In the genomic region with DNA sequence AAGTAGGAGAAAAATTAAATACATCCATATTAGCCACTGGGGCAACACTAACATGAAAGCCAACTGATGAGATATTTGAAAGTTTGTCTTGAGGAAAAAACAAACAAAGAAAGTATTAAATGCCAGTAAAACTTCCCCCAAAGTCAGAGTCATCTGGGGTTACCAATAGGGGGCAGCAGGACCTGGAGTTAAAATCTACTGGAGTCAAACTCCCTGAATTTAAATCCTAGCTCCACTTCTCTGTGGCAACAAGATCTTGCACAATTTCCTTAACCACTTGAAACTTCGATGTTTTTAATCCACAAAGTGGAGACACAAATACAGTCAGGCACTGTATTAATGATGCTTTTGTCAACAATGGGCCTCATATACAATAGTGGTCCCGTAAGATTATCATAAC, we compare ENCODE assay signal across 10 cellular contexts. TPM values are rescaled to one million over a fixed set of nuclear protein-coding genes. Genes with fewer than 3 reads are reported as not detected.
DNase-seq lines count a peak whose midpoint lies in the region; ATAC-seq and TF ChIP-seq lines count a peak whose summit lies in the region.
"Had no signal": no experiment of that assay in that cellular context is flagged by ENCODE, and none has a peak within 500 bp of the region (broad histone marks: within the 10 kb centered on the region; RNA-seq: fewer than 3 reads in every experiment).

No MANE protein-coding gene starts in this region.

- no peak overlapping the region for H3K4me3 ChIP-seq in hepatocyte

- no peaks in the 10 kb centered on the region for H3K36me3 ChIP-seq in hepatocyte (replicated peaks; ENCODE audit: insufficient read depth, low read depth)

- 86% methylated on average over 2 of the region's 2 CpGs for WGBS in hepatocyte (ENCODE audit: low lambda C conversion rate, missing lambda C conversion rate)

- TF ChIP-seq CTCF in hepatocyte (IDR thresholded peaks at IDR 0.05; ENCODE audit: poor library complexity): peak; percentile 12
- TF ChIP-seq CTCF in omental fat pad (IDR thresholded peaks at IDR 0.05): no peak

- no peak overlapping the region for H3K27ac ChIP-seq in hepatocyte

- no peaks in the 10 kb centered on the region for H3K27me3 ChIP-seq in hepatocyte

- ATAC-seq in SK-N-SH treated with all-trans-retinoic acid at 6 μM for 48 hours (peak; percentile 58; the same call in 2 of the 3 replicates), GM18517 (IDR thresholded peaks at IDR 0.05; ENCODE audit: unreplicated experiment) (no peak), HG02885 (IDR thresholded peaks at IDR 0.05; ENCODE audit: poor library complexity, unreplicated experiment) (no peak), omental fat pad (ENCODE audit: low FRiP score) (no peak)

- H4K20me1 ChIP-seq in hepatocyte (ENCODE audit: insufficient read depth, poor library complexity, severe bottlenecking): no peaks in the 10 kb centered on the region

- DNase-seq in ACHN: peak; percentile 58
- DNase-seq in H4 (ENCODE audit: low spot score): peak; percentile 15
- no peak for DNase-seq in hepatocyte (ENCODE audit: low spot score)
- no peak for DNase-seq in G401 (ENCODE audit: low spot score)
- DNase-seq in omental fat pad (ENCODE audit: low spot score): no peak
- DNase-seq: DMS153, NCI-H510A had no signal

- H3K4me2 ChIP-seq in hepatocyte: no peak overlapping the region

- H3K79me2 ChIP-seq in hepatocyte: no peaks in the 10 kb centered on the region

- H3K9me2 ChIP-seq in hepatocyte (replicated peaks; ENCODE audit: insufficient read depth): no peaks in the 10 kb centered on the region

- in situ Hi-C loops in ACHN (cut with HindIII; ENCODE audit: low pct_ligation_motif_present, low pct_unique_long_range_greater_than_20kb, low sequenced_read_pairs): no loop called here
- in situ Hi-C loops in G401 (cut with HindIII; ENCODE audit: low sequenced_read_pairs): no loop called here

- H2AFZ ChIP-seq in hepatocyte: no peak overlapping the region

- H3K4me1 ChIP-seq in hepatocyte (ENCODE audit: insufficient read depth): no peaks in the 10 kb centered on the region

- no peaks in the 10 kb centered on the region for H3K9me3 ChIP-seq in hepatocyte (ENCODE audit: low read depth)

TF ChIP-seq in SK-N-SH treated with all-trans-retinoic acid at 6 μM for 48 hours, 23 proteins besides CTCF, POLR2A, EP300 and RAD21:
- TF ChIP-seq BACH2 (CRISPR knock-in tag; IDR thresholded peaks at IDR 0.05; ENCODE audit: borderline replicate concordance) (no peak), ESRRG (CRISPR knock-in tag; IDR thresholded peaks at IDR 0.05) (no peak), ZNF70 (CRISPR knock-in tag; IDR thresholded peaks at IDR 0.05) (no peak), ZNF8 (CRISPR knock-in tag; IDR thresholded peaks at IDR 0.05) (no peak), OSR1 (CRISPR knock-in tag; IDR thresholded peaks at IDR 0.05) (no peak), SNAI2 (CRISPR knock-in tag; IDR thresholded peaks at IDR 0.05) (no peak), ZNF565 (CRISPR knock-in tag; conservative IDR thresholded peaks at IDR 0.05; ENCODE audit: low read depth) (no peak), POU6F1 (CRISPR knock-in tag; IDR thresholded peaks at IDR 0.05; ENCODE audit: borderline replicate concordance, low read depth) (no peak), ARNTL (CRISPR knock-in tag; IDR thresholded peaks at IDR 0.05; ENCODE audit: borderline replicate concordance, low read depth) (no peak), RARB (CRISPR knock-in tag; IDR thresholded peaks at IDR 0.05) (no peak), PATZ1 (CRISPR knock-in tag; IDR thresholded peaks at IDR 0.05; ENCODE audit: borderline replicate concordance) (no peak), ZFP30 (CRISPR knock-in tag; IDR thresholded peaks at IDR 0.05) (no peak), CREB5 (CRISPR knock-in tag; IDR thresholded peaks at IDR 0.05; ENCODE audit: low read depth) (no peak), TOX (CRISPR knock-in tag; IDR thresholded peaks at IDR 0.05; ENCODE audit: borderline replicate concordance) (no peak), CSRNP3 (CRISPR knock-in tag; IDR thresholded peaks at IDR 0.05) (no peak), TCF4 (CRISPR knock-in tag; IDR thresholded peaks at IDR 0.05; ENCODE audit: borderline replicate concordance) (no peak), PPARA (CRISPR knock-in tag; IDR thresholded peaks at IDR 0.05; ENCODE audit: borderline replicate concordance) (no peak), ISL1 (CRISPR knock-in tag; IDR thresholded peaks at IDR 0.05) (no peak)
- TF ChIP-seq, protein P1, sequence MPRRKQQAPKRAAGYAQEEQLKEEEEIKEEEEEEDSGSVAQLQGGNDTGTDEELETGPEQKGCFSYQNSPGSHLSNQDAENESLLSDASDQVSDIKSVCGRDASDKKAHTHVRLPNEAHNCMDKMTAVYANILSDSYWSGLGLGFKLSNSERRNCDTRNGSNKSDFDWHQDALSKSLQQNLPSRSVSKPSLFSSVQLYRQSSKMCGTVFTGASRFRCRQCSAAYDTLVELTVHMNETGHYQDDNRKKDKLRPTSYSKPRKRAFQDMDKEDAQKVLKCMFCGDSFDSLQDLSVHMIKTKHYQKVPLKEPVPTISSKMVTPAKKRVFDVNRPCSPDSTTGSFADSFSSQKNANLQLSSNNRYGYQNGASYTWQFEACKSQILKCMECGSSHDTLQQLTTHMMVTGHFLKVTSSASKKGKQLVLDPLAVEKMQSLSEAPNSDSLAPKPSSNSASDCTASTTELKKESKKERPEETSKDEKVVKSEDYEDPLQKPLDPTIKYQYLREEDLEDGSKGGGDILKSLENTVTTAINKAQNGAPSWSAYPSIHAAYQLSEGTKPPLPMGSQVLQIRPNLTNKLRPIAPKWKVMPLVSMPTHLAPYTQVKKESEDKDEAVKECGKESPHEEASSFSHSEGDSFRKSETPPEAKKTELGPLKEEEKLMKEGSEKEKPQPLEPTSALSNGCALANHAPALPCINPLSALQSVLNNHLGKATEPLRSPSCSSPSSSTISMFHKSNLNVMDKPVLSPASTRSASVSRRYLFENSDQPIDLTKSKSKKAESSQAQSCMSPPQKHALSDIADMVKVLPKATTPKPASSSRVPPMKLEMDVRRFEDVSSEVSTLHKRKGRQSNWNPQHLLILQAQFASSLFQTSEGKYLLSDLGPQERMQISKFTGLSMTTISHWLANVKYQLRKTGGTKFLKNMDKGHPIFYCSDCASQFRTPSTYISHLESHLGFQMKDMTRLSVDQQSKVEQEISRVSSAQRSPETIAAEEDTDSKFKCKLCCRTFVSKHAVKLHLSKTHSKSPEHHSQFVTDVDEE (CRISPR knock-in tag; IDR thresholded peaks at IDR 0.05): no peak
TF ChIP-seq in SK-N-SH treated with all-trans-retinoic acid at 6 μM for 48 hours: peak in this region for 0.

RNA-seq across cellular contexts. Expression of gene PLEKHG7, which starts 14.4 kb away (rescaled TPM):
- not detected in 2 replicates for total RNA-seq in H4 (2014; rRNA removed; shearing (Covaris generic))
- total RNA-seq in hepatocyte: 0.16 and 0.17 TPM in 2 replicates
- 0.94 TPM in 1 of 2 replicates, not detected in the other for polyA plus RNA-seq in hepatocyte
- total RNA-seq in G401 (2014; rRNA removed; shearing (Covaris generic)): not detected in 2 replicates
- total RNA-seq in omental fat pad: under 1 TPM in 1 of 4 donors, not detected in 3; 0.12 TPM

Comparison
In these comparisons a context has a peak if more than half of its experiments do, and no peak if none do; other contexts are left out.
1. DNase-seq: peak in ACHN (single experiment) and H4 (single experiment); none in hepatocyte (single experiment), G401 (single experiment) and omental fat pad (single experiment).